Comparison of ENCODE assay signal across 13 cellular contexts in the genomic region with DNA sequence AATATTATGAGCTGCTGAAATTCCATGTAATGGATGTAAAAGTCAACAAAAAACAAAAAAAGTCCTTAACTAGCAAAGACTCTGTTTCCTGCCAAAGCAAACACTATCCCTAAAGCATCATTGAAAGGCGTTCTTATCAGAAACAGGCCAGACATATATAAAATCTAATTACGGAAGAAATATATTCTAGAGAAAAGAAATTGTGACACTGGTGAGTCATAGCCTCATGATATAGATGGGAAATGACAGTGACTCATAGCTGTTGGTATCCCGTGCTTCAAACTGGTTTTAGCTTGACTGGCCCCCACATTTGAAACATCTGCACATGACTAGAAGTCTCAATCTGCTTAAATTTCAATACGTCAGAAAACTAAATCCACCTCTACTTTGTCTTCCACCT.
A peak's percentile ranks its signal among the peaks of the same experiment; 100 is the strongest.
DNase-seq lines count a peak whose midpoint lies in the region; ATAC-seq and TF ChIP-seq lines count a peak whose summit lies in the region.
"Had no signal": no experiment of that assay in that cellular context is flagged by ENCODE, and none has a peak within 500 bp of the region (broad histone marks: within the 10 kb centered on the region; RNA-seq: fewer than 3 reads in every experiment).

No MANE protein-coding gene starts in this region.

- DNase-seq in GDM1 (lab: John Stamatoyannopoulos, UW) (peak; percentile 24), PC-3 (peak; percentile 32), dermis blood vessel endothelial cell (peak; percentile 96), non-pigmented ciliary epithelial cell (ENCODE audit: low read depth) (peak; percentile 71), NCI-H146 treated with DMSO at 0.1 percent for 48 hours (lab: John Stamatoyannopoulos, UW; ENCODE audit: unreplicated experiment) (no peak), NCI-H1092 (lab: John Stamatoyannopoulos, UW) (no peak)
- DNase-seq: dorsolateral prefrontal cortex; MG63; stimulated activated CD4-positive, alpha-beta T cell treated with anti-CD3 and anti-CD28 coated beads, Interleukin-4, amount 100 ng/mL, for 24 hours had no signal

- H2AFZ ChIP-seq in PC-3 (ENCODE audit: low read length) = no peak overlapping the region

- no peaks in the 10 kb centered on the region for H3K4me1 ChIP-seq in PC-3 (ENCODE audit: insufficient read depth, low read length)

- CTCF ChIA-PET in PC-3 (lab: Charles Lee) = no interaction called here

- intact Hi-C loops in PC-3 (cut with micrococcal nuclease) = no loop called here

- POLR2A ChIA-PET in PC-3 (lab: Charles Lee; ENCODE audit: unreplicated experiment) = no interaction called here

- H3K4me3 ChIP-seq in PC-3 (ENCODE audit: low read length) = no peak overlapping the region
- H3K4me3 ChIP-seq: dorsolateral prefrontal cortex, MG63 had no signal

- no peak for TF ChIP-seq CTCF in PC-3 (conservative IDR thresholded peaks at IDR 0.05; ENCODE audit: low read depth, low read length)

- H4K20me1 ChIP-seq in PC-3 (ENCODE audit: low read length) = no peaks in the 10 kb centered on the region

- H3K36me3 ChIP-seq in PC-3 (ENCODE audit: low read depth, low read length) = no peaks in the 10 kb centered on the region
- H3K36me3 ChIP-seq: MG63 had no signal

- H3K9me2 ChIP-seq in PC-3 (replicated peaks; ENCODE audit: low read length) = no peaks in the 10 kb centered on the region

- ATAC-seq in PC-3 = no peak
- ATAC-seq in HG02852 (IDR thresholded peaks at IDR 0.05; ENCODE audit: unreplicated experiment) = no peak
- ATAC-seq in HG03565 (IDR thresholded peaks at IDR 0.05; ENCODE audit: unreplicated experiment) = no peak
- ATAC-seq: activated T-helper 17 cell treated with anti-CD3 and anti-CD28 coated beads, Interleukin-2, amount 50 U/mL, for 72 hours had no signal

- no peaks in the 10 kb centered on the region for H3K79me2 ChIP-seq in PC-3 (ENCODE audit: low read length)

- 0 out of 2 replicates have a peak, but pooled peaks cover 4% of the 10 kb centered on the region for H3K9me3 ChIP-seq in PC-3 (ENCODE audit: low read length)
- H3K9me3 ChIP-seq: MG63 had no signal

- H3F3A ChIP-seq in PC-3 (ENCODE audit: low read length, unreplicated experiment) = no peaks in the 10 kb centered on the region

- H3K4me2 ChIP-seq in PC-3 (ENCODE audit: low read length) = no peak overlapping the region

- no TSS peak for BruUV-seq in PC-3 (replicated peaks; lab: Mats Ljungman, UMichigan)

- H3K27ac ChIP-seq in PC-3 (ENCODE audit: low read length) = no peak overlapping the region
- H3K27ac ChIP-seq: VCaP had no signal

- H3K9ac ChIP-seq in PC-3 (ENCODE audit: low read length) = no peak overlapping the region

- H3K27me3 ChIP-seq in PC-3 (ENCODE audit: low read length) = no peaks in the 10 kb centered on the region
- H3K27me3 ChIP-seq: dorsolateral prefrontal cortex, MG63 had no signal

Comparison
In these comparisons a context has a peak if more than half of its experiments do, and no peak if none do; other contexts are left out.
1. DNase-seq: peak in GDM1 (single experiment), PC-3 (single experiment), dermis blood vessel endothelial cell (single experiment) and non-pigmented ciliary epithelial cell (single experiment); none in NCI-H146 treated with DMSO at 0.1 percent for 48 hours (single experiment) and NCI-H1092 (single experiment).